25 cellular contexts compared by ENCODE assay signal in the genomic region with DNA sequence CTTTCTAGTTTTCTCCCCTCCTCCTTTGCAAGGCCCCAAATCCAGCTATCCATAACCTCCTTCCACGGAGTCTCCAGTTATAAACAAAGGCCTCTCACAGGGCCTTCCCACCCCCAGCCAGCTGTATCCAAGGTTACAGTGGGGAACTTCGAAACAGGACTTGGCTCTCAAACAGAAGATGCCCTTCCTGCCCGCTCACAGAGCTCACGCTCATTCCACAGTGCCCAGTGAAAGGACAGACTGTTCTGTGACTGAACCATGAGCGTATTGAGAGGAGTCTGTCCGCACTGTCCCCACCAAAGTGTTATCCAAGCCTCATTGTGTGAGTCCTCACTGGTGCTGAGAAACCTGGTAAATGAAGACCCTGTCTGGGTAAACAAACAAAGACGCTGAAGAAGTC. TPM values are rescaled to one million over a fixed set of nuclear protein-coding genes. Genes with fewer than 3 reads are reported as not detected.
DNase-seq lines count a peak whose midpoint lies in the region; ATAC-seq, FAIRE-seq and TF ChIP-seq lines count a peak whose summit lies in the region.
"Had no signal": no experiment of that assay in that cellular context is flagged by ENCODE, and none has a peak within 500 bp of the region (broad histone marks: within the 10 kb centered on the region; RNA-seq: fewer than 3 reads in every experiment).

No MANE protein-coding gene starts in this region.

- peak overlapping the region in 50 of 59 donors; percentile 3 to 81 (median 57) for H3K27ac ChIP-seq in dorsolateral prefrontal cortex
- H3K27ac ChIP-seq: ascending aorta, colonic mucosa had no signal

- H3K27me3 Mint-ChIP-seq in activated T-cell treated with anti-CD3 and anti-CD28 coated beads, Interleukin-2, amount 50 U/mL, for 24 hours: no peaks in the 10 kb centered on the region
- H3K27me3 Mint-ChIP-seq: stimulated activated memory B cell treated with anti-CD40 and anti-IgM and Interleukin-4, amounts not matched to agents 10 μg/mL and 1 μg/mL and 100 μg/mL, for 72 hours had no signal

- ATAC-seq in sciatic nerve: peak; percentile 75
- ATAC-seq: CD8-positive, alpha-beta T cell; GM23338; SK-N-SH treated with all-trans-retinoic acid at 6 μM for 48 hours; stimulated activated memory B cell treated with anti-CD40 and anti-IgM and Interleukin-4, amounts not matched to agents 10 μg/mL and 1 μg/mL and 100 μg/mL, for 72 hours had no signal

- H3K27ac Mint-ChIP-seq in activated T-cell treated with anti-CD3 and anti-CD28 coated beads, Interleukin-2, amount 50 U/mL, for 24 hours: no peak overlapping the region
- H3K27ac Mint-ChIP-seq: CD8-positive, alpha-beta T cell; GM23338; stimulated activated memory B cell treated with anti-CD40 and anti-IgM and Interleukin-4, amounts not matched to agents 10 μg/mL and 1 μg/mL and 100 μg/mL, for 72 hours had no signal

- intact Hi-C loops in dorsolateral prefrontal cortex (cut with DNase I): no loop called here
- intact Hi-C loops in sciatic nerve (cut with DNase I): no loop called here

- peaks cover 2% of the 10 kb centered on the region for H3K36me3 Mint-ChIP-seq in activated T-cell treated with anti-CD3 and anti-CD28 coated beads, Interleukin-2, amount 50 U/mL, for 24 hours (ENCODE audit: low read depth)
- H3K36me3 Mint-ChIP-seq: CD8-positive, alpha-beta T cell had no signal

- no peak for TF ChIP-seq POLR2A in GM12892 (IDR thresholded peaks at IDR 0.05; ENCODE audit: low read depth, low read length)

- H3K9me3 Mint-ChIP-seq in activated T-cell treated with anti-CD3 and anti-CD28 coated beads, Interleukin-2, amount 50 U/mL, for 24 hours: no peaks in the 10 kb centered on the region
- H3K9me3 Mint-ChIP-seq: CD8-positive, alpha-beta T cell; GM23338; stimulated activated memory B cell treated with anti-CD40 and anti-IgM and Interleukin-4, amounts not matched to agents 10 μg/mL and 1 μg/mL and 100 μg/mL, for 72 hours had no signal

- no peak overlapping the region for H3K4me3 Mint-ChIP-seq in activated T-cell treated with anti-CD3 and anti-CD28 coated beads, Interleukin-2, amount 50 U/mL, for 24 hours
- H3K4me3 Mint-ChIP-seq: CD8-positive, alpha-beta T cell; GM23338; stimulated activated memory B cell treated with anti-CD40 and anti-IgM and Interleukin-4, amounts not matched to agents 10 μg/mL and 1 μg/mL and 100 μg/mL, for 72 hours had no signal

- no peak for FAIRE-seq in GM12892 (lab: Jason Lieb, UNC)
- FAIRE-seq: islet of Langerhans had no signal

- DNase-seq in RPMI7951 (ENCODE audit: low read depth) (peak; percentile 56), dorsolateral prefrontal cortex (peak; percentile 15 to 83 (median 63)), medulla oblongata (ENCODE audit: extremely low spot score) (peak; percentile 85), sciatic nerve (ENCODE audit: low spot score) (no peak), NCI-H2081 treated with DMSO at 0.1 percent for 48 hours (lab: John Stamatoyannopoulos, UW) (no peak), A172 (ENCODE audit: low spot score) (no peak), GM12892 (ENCODE audit: insufficient read length) (no peak)
- DNase-seq in activated T-cell treated with anti-CD3 and anti-CD28 coated beads, Interleukin-2, amount 50 U/mL, for 24 hours: no peak
- DNase-seq: activated CD4-positive, alpha-beta T cell treated with anti-CD3 and anti-CD28 coated beads for 48 hours; activated CD8-positive, alpha-beta memory T cell treated with anti-CD3 and anti-CD28 coated beads, Interleukin-2, amount 50 U/mL, for 48 hours; activated gamma-delta T cell treated with Interleukin-2 at 50 U/mL for 16 hours; CD8-positive, alpha-beta T cell; colonic mucosa; DMS79; erythroblast; mammary epithelial cell; Peyer's patch; retina; stimulated activated CD4-positive, alpha-beta T cell treated with anti-CD3 and anti-CD28 coated beads, Interleukin-15, amount 100 ng/mL, for 24 hours had no signal

- TF ChIP-seq CTCF in dorsolateral prefrontal cortex (IDR thresholded peaks at IDR 0.05 in 54 of 56, conservative IDR thresholded peaks at IDR 0.05 in 2 of 56; ENCODE audit: low read depth in 1 of 56, partially characterized antibody in 56 of 56): no peak

- no peaks in the 10 kb centered on the region for H3K27me3 ChIP-seq in dorsolateral prefrontal cortex
- H3K27me3 ChIP-seq: ascending aorta, colonic mucosa, Peyer's patch had no signal

- H3K4me1 Mint-ChIP-seq in activated T-cell treated with anti-CD3 and anti-CD28 coated beads, Interleukin-2, amount 50 U/mL, for 24 hours (ENCODE audit: low read depth): peaks cover 21% of the 10 kb centered on the region

- peak overlapping the region in 16 of 59 donors; percentile 1 to 38 (median 16) for H3K4me3 ChIP-seq in dorsolateral prefrontal cortex
- H3K4me3 ChIP-seq: ascending aorta, colonic mucosa, GM23338, Peyer's patch had no signal

RNA-seq across cellular contexts. Expression of a gene that starts 35.4 kb away (rescaled TPM):
- 4.2 and 4.7 TPM in 2 replicates for total RNA-seq in RPMI7951 (2014; rRNA removed; shearing (Covaris generic))
- total RNA-seq in dorsolateral prefrontal cortex (10 to 100 TPM; 10.9 to 62.5 (median 21.3) TPM), sciatic nerve (85.6 TPM)
- 3.1 and 4.7 TPM in 2 replicates for total RNA-seq in A172 (2014; rRNA removed; shearing (Covaris generic))
- polyA plus RNA-seq in GM12892 (2012; ENCODE audit: missing spikeins): 9.0 TPM
- polyA plus RNA-seq: neural cell had no signal

Comparison
In these comparisons a context has a peak if more than half of its experiments do, and no peak if none do; other contexts are left out.
1. DNase-seq: peak in RPMI7951 (single experiment), dorsolateral prefrontal cortex (10 of 10) and medulla oblongata (single experiment); none in sciatic nerve (single experiment), activated T-cell treated with anti-CD3 and anti-CD28 coated beads, Interleukin-2, amount 50 U/mL, for 24 hours (single experiment), NCI-H2081 treated with DMSO at 0.1 percent for 48 hours (single experiment), A172 (single experiment) and GM12892 (single experiment).